ENCODE assay signal across 24 cellular contexts in the genomic region with DNA sequence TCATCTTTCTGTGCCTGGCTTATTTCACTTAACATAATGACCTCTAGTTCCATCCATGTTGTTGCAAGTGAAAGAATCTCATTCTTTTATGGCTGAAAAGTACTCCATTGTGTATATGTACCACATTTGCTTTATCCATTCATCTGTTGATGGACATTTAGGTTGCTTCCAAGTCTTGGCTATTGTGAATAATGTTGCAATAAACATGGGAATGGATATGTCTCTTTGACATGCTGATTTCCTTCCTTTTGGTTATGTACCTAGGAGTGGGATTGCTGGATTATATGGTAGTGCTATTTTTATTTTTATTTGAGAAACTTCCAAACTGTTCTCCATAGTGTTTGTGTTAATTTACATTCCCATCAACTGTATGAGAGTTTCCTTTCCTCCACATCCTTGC.
DNase-seq lines count a peak whose midpoint lies in the region.
"Had no signal": no experiment of that assay in that cellular context is flagged by ENCODE, and none has a peak within 500 bp of the region (broad histone marks: within the 10 kb centered on the region; RNA-seq: fewer than 3 reads in every experiment).

No MANE protein-coding gene starts in this region.

- no peaks in the 10 kb centered on the region for H3K27me3 Mint-ChIP-seq in activated naive CD4-positive, alpha-beta T cell treated with anti-CD3 and anti-CD28 coated beads, Interleukin-2, amount 50 U/mL, for 24 hours
- H3K27me3 Mint-ChIP-seq in activated naive CD4-positive, alpha-beta T cell treated with anti-CD3 and anti-CD28 coated beads, Interleukin-2, amount 10 ng/mL, durations not matched to agents 7 days and 5 days, result no peaks in the 10 kb centered on the region
- H3K27me3 Mint-ChIP-seq: B cell; CD4-positive, alpha-beta memory T cell; CD4-positive, alpha-beta T cell; CD4-positive, CD25-positive, alpha-beta regulatory T cell; CD8-positive, alpha-beta memory T cell had no signal

- CTCF ChIA-PET in activated naive CD4-positive, alpha-beta T cell treated with anti-CD3 and anti-CD28 coated beads, Interleukin-2, amount 10 ng/mL, durations not matched to agents 7 days and 5 days (lab: Charles Lee), result no interaction called here

- no peaks in the 10 kb centered on the region for H3K4me1 Mint-ChIP-seq in activated naive CD4-positive, alpha-beta T cell treated with anti-CD3 and anti-CD28 coated beads, Interleukin-2, amount 50 U/mL, for 24 hours
- no peaks in the 10 kb centered on the region for H3K4me1 Mint-ChIP-seq in activated naive CD4-positive, alpha-beta T cell treated with anti-CD3 and anti-CD28 coated beads, Interleukin-2, amount 10 ng/mL, durations not matched to agents 7 days and 5 days
- H3K4me1 Mint-ChIP-seq: B cell; CD14-positive monocyte; CD4-positive, alpha-beta memory T cell; CD4-positive, CD25-positive, alpha-beta regulatory T cell; CD8-positive, alpha-beta memory T cell had no signal

- DNase-seq in activated naive CD4-positive, alpha-beta T cell treated with anti-CD3 and anti-CD28 coated beads, Interleukin-2, amount 10 ng/mL, durations not matched to agents 7 days and 5 days, result no peak
- DNase-seq: 8988T; ACHN; AML-193; BE2C; C1 segment of cervical spinal cord; Caco-2; Calu3; CD4-positive, alpha-beta memory T cell; CD4-positive, alpha-beta T cell; CD4-positive, CD25-positive, alpha-beta regulatory T cell; CD8-positive, alpha-beta memory T cell; CD8-positive, alpha-beta T cell; COR-L47; DMS 273 treated with DMSO at 0.1 percent for 48 hours; DMS153; DMS53; DMS79; DMS79 treated with DMSO at 0.1 percent for 48 hours; DND-41; EL had no signal

- no peak overlapping the region for H3K4me3 Mint-ChIP-seq in activated naive CD4-positive, alpha-beta T cell treated with anti-CD3 and anti-CD28 coated beads, Interleukin-2, amount 50 U/mL, for 24 hours
- no peak overlapping the region for H3K4me3 Mint-ChIP-seq in activated naive CD4-positive, alpha-beta T cell treated with anti-CD3 and anti-CD28 coated beads, Interleukin-2, amount 10 ng/mL, durations not matched to agents 7 days and 5 days
- H3K4me3 Mint-ChIP-seq: B cell; CD14-positive monocyte; CD4-positive, alpha-beta memory T cell; CD4-positive, alpha-beta T cell; CD4-positive, CD25-positive, alpha-beta regulatory T cell; CD8-positive, alpha-beta memory T cell; CD8-positive, alpha-beta T cell had no signal

- H3K27ac Mint-ChIP-seq in activated naive CD4-positive, alpha-beta T cell treated with anti-CD3 and anti-CD28 coated beads, Interleukin-2, amount 50 U/mL, for 24 hours, result peak overlapping the region; percentile 2
- no peak overlapping the region for H3K27ac Mint-ChIP-seq in activated naive CD4-positive, alpha-beta T cell treated with anti-CD3 and anti-CD28 coated beads, Interleukin-2, amount 10 ng/mL, durations not matched to agents 7 days and 5 days
- H3K27ac Mint-ChIP-seq: B cell; CD14-positive monocyte; CD4-positive, alpha-beta memory T cell; CD4-positive, alpha-beta T cell; CD4-positive, CD25-positive, alpha-beta regulatory T cell; CD8-positive, alpha-beta memory T cell; CD8-positive, alpha-beta T cell had no signal

- peaks cover 16% of the 10 kb centered on the region for H3K9me3 Mint-ChIP-seq in activated naive CD4-positive, alpha-beta T cell treated with anti-CD3 and anti-CD28 coated beads, Interleukin-2, amount 50 U/mL, for 24 hours
- peaks cover 7% of the 10 kb centered on the region for H3K9me3 Mint-ChIP-seq in activated naive CD4-positive, alpha-beta T cell treated with anti-CD3 and anti-CD28 coated beads, Interleukin-2, amount 10 ng/mL, durations not matched to agents 7 days and 5 days

- no peaks in the 10 kb centered on the region for H3K36me3 Mint-ChIP-seq in activated naive CD4-positive, alpha-beta T cell treated with anti-CD3 and anti-CD28 coated beads, Interleukin-2, amount 50 U/mL, for 24 hours
- no peaks in the 10 kb centered on the region for H3K36me3 Mint-ChIP-seq in activated naive CD4-positive, alpha-beta T cell treated with anti-CD3 and anti-CD28 coated beads, Interleukin-2, amount 10 ng/mL, durations not matched to agents 7 days and 5 days
- H3K36me3 Mint-ChIP-seq: CD14-positive monocyte; CD4-positive, alpha-beta memory T cell; CD4-positive, CD25-positive, alpha-beta regulatory T cell; CD8-positive, alpha-beta memory T cell; CD8-positive, alpha-beta T cell had no signal
